18 cellular contexts compared by ENCODE assay signal in genomic region chr11:109138200-109138599, GRCh38.
DNase-seq lines count a peak whose midpoint lies in the region; ATAC-seq and TF ChIP-seq lines count a peak whose summit lies in the region.
"Had no signal": no experiment of that assay in that cellular context is flagged by ENCODE, and none has a peak within 500 bp of the region (broad histone marks: within the 10 kb centered on the region; RNA-seq: fewer than 3 reads in every experiment).

No MANE protein-coding gene starts in this region.

- H3K4me2 ChIP-seq in IMR-90 (ENCODE audit: low read depth, low read length), result no peak overlapping the region

- POLR2A ChIA-PET in IMR-90 (lab: Charles Lee; ENCODE audit: unreplicated experiment), result no interaction called here

- no peaks in the 10 kb centered on the region for H3K27me3 ChIP-seq in IMR-90 (ENCODE audit: control insufficient read depth, insufficient read depth, low read length)
- H3K27me3 ChIP-seq in brain microvascular endothelial cell (replicated peaks), result no peaks in the 10 kb centered on the region
- H3K27me3 ChIP-seq in aorta (ENCODE audit: control insufficient read depth in 1 of 2, insufficient read depth in 2 of 2, low read length in 1 of 2), result no peaks in the 10 kb centered on the region
- H3K27me3 ChIP-seq: Peyer's patch had no signal

- dilution Hi-C loops in IMR-90 (cut with HindIII; ENCODE audit: low sequenced_read_pairs, unreplicated experiment), result no loop called here

- H3K4ac ChIP-seq in IMR-90 (ENCODE audit: low read depth, low read length), result no peak overlapping the region

- no peak overlapping the region for H2BK15ac ChIP-seq in IMR-90 (ENCODE audit: low read depth, low read length)

- no peaks in the 10 kb centered on the region for H3K79me1 ChIP-seq in IMR-90 (ENCODE audit: low read depth in 1 of 2, low read length in 2 of 2)

- no peak overlapping the region for H3K18ac ChIP-seq in IMR-90 (ENCODE audit: low read depth, low read length)

- no peak overlapping the region for H2AK9ac ChIP-seq in IMR-90 (replicated peaks; ENCODE audit: low read depth, low read length, poor library complexity)

- no peak for TF ChIP-seq POLR2A in IMR-90 (IDR thresholded peaks at IDR 0.05; ENCODE audit: low read depth, low read length)

- H2BK120ac ChIP-seq in IMR-90 (ENCODE audit: low read depth, low read length), result no peak overlapping the region

- H3K56ac ChIP-seq in IMR-90 (ENCODE audit: extremely low read depth, insufficient read depth, low read length), result no peak overlapping the region

- H2BK5ac ChIP-seq in IMR-90 (ENCODE audit: low read depth, low read length, poor library complexity, severe bottlenecking), result no peak overlapping the region

- H3K27me3 Mint-ChIP-seq in HFFc6 (ENCODE audit: insufficient read depth), result peaks cover 3% of the 10 kb centered on the region

- peak; percentile 31 for DNase-seq in AG10803 (ENCODE audit: low read depth)
- DNase-seq in IMR-90, result peak; percentile 11
- DNase-seq in brain microvascular endothelial cell, result peak; percentile 10
- peak; percentile 64 for DNase-seq in fibroblast of pulmonary artery (ENCODE audit: low read depth)
- no peak for DNase-seq in HFFc6
- no peak for DNase-seq in RKO (ENCODE audit: low spot score)
- DNase-seq in aorta, result no peak
- DNase-seq: 8988T, DMS153, H9, NCI-H1105, NCI-H2081, NCI-H2171 treated with DMSO at 0.1 percent for 48 hours, Peyer's patch, SHP77 had no signal

- BruUV-seq in IMR-90 (replicated peaks; lab: Mats Ljungman, UMichigan), result no TSS peak

- TF ChIP-seq RAD21 in IMR-90 (IDR thresholded peaks at IDR 0.05; ENCODE audit: low read length), result no peak

- H3K4me1 Mint-ChIP-seq in HFFc6 (ENCODE audit: low read depth), result no peaks in the 10 kb centered on the region
- H3K4me1 Mint-ChIP-seq: B cell had no signal

- intact Hi-C loops in IMR-90 (cut with micrococcal nuclease) (no loop called here), aorta (cut with DNase I) (no loop called here)

- H3K36me3 ChIP-seq in IMR-90 (ENCODE audit: control insufficient read depth, insufficient read depth, low read length) (no peaks in the 10 kb centered on the region), brain microvascular endothelial cell (replicated peaks) (no peaks in the 10 kb centered on the region), aorta (ENCODE audit: control insufficient read depth in 1 of 2, insufficient read depth in 2 of 2, low read length in 1 of 2) (no peaks in the 10 kb centered on the region)
- H3K36me3 ChIP-seq: Peyer's patch had no signal

- in situ Hi-C loops in IMR-90 (cut with MboI; ENCODE audit: low sequenced_read_pairs) (no loop called here), brain microvascular endothelial cell (cut with HindIII; ENCODE audit: low pct_ligation_motif_present, low sequenced_read_pairs) (no loop called here)

- no peaks in the 10 kb centered on the region for H3K9me1 ChIP-seq in IMR-90 (ENCODE audit: insufficient read depth, low read length)

- no peak for ATAC-seq in IMR-90 (ENCODE audit: low read depth)
- no peak for ATAC-seq in GM19324 (IDR thresholded peaks at IDR 0.05; ENCODE audit: low FRiP score, unreplicated experiment)
- ATAC-seq in aorta (ENCODE audit: low FRiP score), result no peak
- ATAC-seq: K562 had no signal

- H3K9ac ChIP-seq in IMR-90 (ENCODE audit: low read depth, low read length), result no peak overlapping the region

- CTCF ChIA-PET in IMR-90 (lab: Yijun Ruan, JAX), result interaction anchor here (0.5 kb wide), 1 partner anchor 1019 kb away, joined by 4 read pairs; no protein-coding TSS in a partner anchor

- no peaks in the 10 kb centered on the region for H3K9me3 Mint-ChIP-seq in HFFc6

- H2BK20ac ChIP-seq in IMR-90 (ENCODE audit: low read depth, low read length), result no peak overlapping the region

- no peak overlapping the region for H3K14ac ChIP-seq in IMR-90 (replicated peaks; ENCODE audit: low read depth, low read length)

- H3K4me3 ChIP-seq in AG10803 (ENCODE audit: low read length) (no peak overlapping the region), IMR-90 (ENCODE audit: insufficient read depth, low read depth, low read length) (no peak overlapping the region), brain microvascular endothelial cell (ENCODE audit: low read depth, low read length) (no peak overlapping the region), fibroblast of pulmonary artery (replicated peaks; ENCODE audit: low read depth, low read length) (no peak overlapping the region), aorta (ENCODE audit: low read length in 2 of 2) (no peak overlapping the region)
- H3K4me3 ChIP-seq: K562, Peyer's patch had no signal

- H3K9me3 ChIP-seq in IMR-90 (ENCODE audit: control insufficient read depth, insufficient read depth, low read length) (no peaks in the 10 kb centered on the region), aorta (ENCODE audit: control insufficient read depth, low read length) (no peaks in the 10 kb centered on the region)
- H3K9me3 ChIP-seq: Peyer's patch had no signal

- no peaks in the 10 kb centered on the region for H4K20me1 ChIP-seq in IMR-90 (ENCODE audit: insufficient read depth, low read length)

- TF ChIP-seq CTCF in AG10803 (conservative IDR thresholded peaks at IDR 0.05; ENCODE audit: low read length) (no peak), IMR-90 (conservative IDR thresholded peaks at IDR 0.05; ENCODE audit: low read depth, low read length) (no peak), brain microvascular endothelial cell (IDR thresholded peaks at IDR 0.05; ENCODE audit: low read depth, low read length, missing control alignments) (no peak), fibroblast of pulmonary artery (IDR thresholded peaks at IDR 0.05; ENCODE audit: low read length, missing control alignments) (no peak), HFFc6 (IDR thresholded peaks at IDR 0.05) (no peak)

- no peaks in the 10 kb centered on the region for H3K36me3 Mint-ChIP-seq in HFFc6 (ENCODE audit: low read depth)

- H2AFZ ChIP-seq in IMR-90 (replicated peaks; ENCODE audit: low read length, poor library complexity), result no peak overlapping the region

- H4K8ac ChIP-seq in IMR-90 (ENCODE audit: low read depth in 2 of 2, low read length in 2 of 2), result no peak overlapping the region

- no peak overlapping the region for H3K27ac Mint-ChIP-seq in HFFc6
- H3K27ac Mint-ChIP-seq: B cell, H9 had no signal

- no peak overlapping the region for H4K91ac ChIP-seq in IMR-90 (ENCODE audit: insufficient read depth, low read depth, low read length)

- no peak overlapping the region for H4K5ac ChIP-seq in IMR-90 (ENCODE audit: low read depth, low read length)

- H3K4me3 Mint-ChIP-seq in HFFc6, result no peak overlapping the region
- H3K4me3 Mint-ChIP-seq: B cell, H9 had no signal

- H3K4me1 ChIP-seq in IMR-90 (ENCODE audit: control insufficient read depth, insufficient read depth, low read length) (no peaks in the 10 kb centered on the region), aorta (ENCODE audit: control insufficient read depth in 1 of 2, insufficient read depth in 2 of 2, low read length in 2 of 2) (no peaks in the 10 kb centered on the region)
- H3K4me1 ChIP-seq: Peyer's patch had no signal

- no peak overlapping the region for H3K23ac ChIP-seq in IMR-90 (ENCODE audit: low read depth, low read length)

- H3K27ac ChIP-seq in IMR-90 (ENCODE audit: insufficient read depth, low read length) (no peak overlapping the region), brain microvascular endothelial cell (no peak overlapping the region), aorta (ENCODE audit: low read depth in 1 of 2, low read length in 2 of 2) (no peak overlapping the region)
- H3K27ac ChIP-seq: Peyer's patch had no signal

- H2AK5ac ChIP-seq in IMR-90 (ENCODE audit: low read depth, low read length), result no peak overlapping the region

TF ChIP-seq in IMR-90, 13 proteins besides CTCF, POLR2A, EP300 and RAD21:
- TF ChIP-seq CEBPB (IDR thresholded peaks at IDR 0.05; ENCODE audit: low read depth, low read length) (0 out of 2 replicates have a peak, but pooled peaks have one; percentile 30), FOS (IDR thresholded peaks at IDR 0.05; ENCODE audit: low read depth, low read length) (no peak)

Comparison
In these comparisons a context has a peak if more than half of its experiments do, and no peak if none do; other contexts are left out.
1. DNase-seq: peak in AG10803 (single experiment), IMR-90 (single experiment), brain microvascular endothelial cell (single experiment) and fibroblast of pulmonary artery (single experiment); none in HFFc6 (single experiment), RKO (single experiment) and aorta (0 of 2).